In the genomic region with DNA sequence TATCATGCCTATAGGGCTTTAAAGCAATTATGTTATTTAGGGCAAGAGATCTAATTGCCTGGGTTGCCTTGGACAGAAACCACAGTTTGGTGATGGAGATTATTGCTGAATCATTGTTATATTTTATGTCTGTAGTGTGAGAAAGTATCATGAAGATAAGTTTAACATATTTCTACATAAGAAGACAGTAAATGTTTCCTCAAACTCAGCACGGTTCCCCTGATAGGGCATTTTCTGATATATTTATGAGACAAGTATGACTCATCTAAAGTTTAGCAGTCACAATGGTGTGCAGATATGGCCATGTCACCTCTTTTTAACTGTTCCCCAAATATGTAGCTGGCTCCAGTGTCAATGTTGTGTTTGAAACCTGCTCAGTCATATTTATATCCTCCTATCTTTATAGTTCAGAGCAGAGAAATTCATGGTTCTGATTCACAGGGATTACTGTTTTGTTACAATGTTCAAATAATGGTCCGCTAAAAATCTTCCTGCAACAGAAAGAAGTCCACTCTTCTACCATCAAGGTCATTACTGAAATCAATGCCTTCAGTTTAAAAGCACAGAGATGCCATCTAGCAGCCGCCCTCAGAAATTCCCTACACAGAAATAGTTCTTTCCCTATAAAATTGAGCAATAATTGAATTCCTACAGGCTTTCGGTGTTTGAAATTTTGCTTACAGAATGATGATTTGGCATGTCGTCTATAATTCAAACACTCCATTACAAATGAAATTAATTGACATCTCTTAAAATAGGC, we compare ENCODE assay signal across 20 cellular contexts. TPM values are rescaled to one million over a fixed set of nuclear protein-coding genes. Genes with fewer than 3 reads are reported as not detected.
DNase-seq lines count a peak whose midpoint lies in the region; ATAC-seq, FAIRE-seq and TF ChIP-seq lines count a peak whose summit lies in the region.
"Had no signal": no experiment of that assay in that cellular context is flagged by ENCODE, and none has a peak within 500 bp of the region (broad histone marks: within the 10 kb centered on the region; RNA-seq: fewer than 3 reads in every experiment).

No MANE protein-coding gene starts in this region.

- H3K4me3 ChIP-seq in A549 (no peak overlapping the region), BE2C (ENCODE audit: low read depth, low read length) (peak overlapping the region; percentile 33)
- H3K4me3 ChIP-seq: GM12878 had no signal

- no peak overlapping the region for H3K27ac ChIP-seq in A549

- H3K27me3 ChIP-seq in BE2C: no peaks in the 10 kb centered on the region

- no peak for TF ChIP-seq EP300 in A549 (IDR thresholded peaks at IDR 0.05)

- DNase-seq in A549 (ENCODE audit: low read depth in 1 of 2, low spot score in 1 of 2) (no peak), BE2C (no peak), NCI-H69 (lab: John Stamatoyannopoulos, UW) (peak; percentile 17), cerebellum (ENCODE audit: low spot score) (peak; percentile 58), T-helper 2 cell (no peak), EL (no peak), NCI-H524 (lab: John Stamatoyannopoulos, UW) (no peak)
- DNase-seq: DMS 273 treated with DMSO at 0.1 percent for 48 hours, DND-41, GDM1, H7, HFFc6, KG1, NCI-H1694 treated with DMSO at 0.1 percent for 48 hours, NCI-H774, T-cell, T1000 had no signal

- no peak overlapping the region for H3K4me2 ChIP-seq in A549

- TF ChIP-seq POLR2A in A549 (IDR thresholded peaks at IDR 0.05; ENCODE audit: low read length): no peak

- H3K9me3 ChIP-seq in A549 (no peaks in the 10 kb centered on the region), BE2C (no peaks in the 10 kb centered on the region)

- H3K4me1 ChIP-seq in A549 (no peaks in the 10 kb centered on the region), BE2C (peaks cover 16% of the 10 kb centered on the region)

- POLR2A ChIA-PET in A549 (lab: Yijun Ruan, JAX): no interaction called here

- TF ChIP-seq RAD21 in A549 (conservative IDR thresholded peaks at IDR 0.05 in 1 of 2, IDR thresholded peaks at IDR 0.05 in 1 of 2): no peak

- WGBS in A549 (ENCODE audit: missing lambda C conversion rate): 17% methylated on average over 5 of the region's 5 CpGs

- TF ChIP-seq CTCF in A549 (IDR thresholded peaks at IDR 0.05): no peak
- TF ChIP-seq CTCF in BE2C (IDR thresholded peaks at IDR 0.05; ENCODE audit: low read depth, low read length): peak; percentile 33

- no peak for FAIRE-seq in A549 (lab: Jason Lieb, UNC)

- H3K36me3 ChIP-seq in BE2C: no peaks in the 10 kb centered on the region

- ATAC-seq in A549 (no peak), GM21529 (IDR thresholded peaks at IDR 0.05; ENCODE audit: unreplicated experiment) (no peak)
- ATAC-seq: GM12878, T-cell had no signal

- CTCF ChIA-PET in A549 (lab: Yijun Ruan, JAX): no interaction called here

TF ChIP-seq in A549, 52 proteins besides CTCF, POLR2A, EP300 and RAD21:
- TF ChIP-seq MAFK (IDR thresholded peaks at IDR 0.05; ENCODE audit: partially characterized antibody): peak; percentile 22
- TF ChIP-seq BHLHE40 (IDR thresholded peaks at IDR 0.05; ENCODE audit: low read depth, low read length): no peak
- TF ChIP-seq TP53 (CRISPR knock-in tag; IDR thresholded peaks at IDR 0.05): no peak
- TF ChIP-seq FOSL2 (IDR thresholded peaks at IDR 0.05): no peak
- TF ChIP-seq FOSL2 (CRISPR knock-in tag; IDR thresholded peaks at IDR 0.05): 0 out of 2 replicates have a peak, but pooled peaks have one; percentile 6
TF ChIP-seq in A549: peak in this region for 2.

RNA-seq across cellular contexts. Expression of a gene that starts 3.7 kb away (rescaled TPM):
- polyA plus RNA-seq in A549 (2011; rRNA removed): not detected in 2 replicates
- polyA plus RNA-seq in A549 (2012; cell fraction: cytosol; rRNA removed): not detected in 2 replicates
- polyA plus RNA-seq in A549 (2012; cell fraction: nucleus; rRNA removed): not detected in 2 replicates
- not detected in 3 replicates for polyA plus RNA-seq in A549 (2017; fragmentation: RNase III; extraction: RNeasy Plus Mini Kit Qiagen cat#74134 plus additional on column Dnase treatment)
- not detected in 2 replicates for polyA minus RNA-seq in A549 (2011; rRNA and poly(A)+ RNA removed)
- 14.6 TPM for polyA plus RNA-seq in BE2C (2012; ENCODE audit: insufficient read depth, insufficient read length, low read depth)
- total RNA-seq in cerebellum: 36.9 TPM
- total RNA-seq: GM12878, HFFc6, SK-MEL-5, T-cell had no signal

Comparison
In these comparisons a context has a peak if more than half of its experiments do, and no peak if none do; other contexts are left out.
1. DNase-seq: peak in NCI-H69 (single experiment) and cerebellum (single experiment); none in A549 (0 of 2), BE2C (single experiment), T-helper 2 cell (0 of 5), EL (single experiment) and NCI-H524 (0 of 2).